ENCODE assay signal across 12 cellular contexts in the genomic region with DNA sequence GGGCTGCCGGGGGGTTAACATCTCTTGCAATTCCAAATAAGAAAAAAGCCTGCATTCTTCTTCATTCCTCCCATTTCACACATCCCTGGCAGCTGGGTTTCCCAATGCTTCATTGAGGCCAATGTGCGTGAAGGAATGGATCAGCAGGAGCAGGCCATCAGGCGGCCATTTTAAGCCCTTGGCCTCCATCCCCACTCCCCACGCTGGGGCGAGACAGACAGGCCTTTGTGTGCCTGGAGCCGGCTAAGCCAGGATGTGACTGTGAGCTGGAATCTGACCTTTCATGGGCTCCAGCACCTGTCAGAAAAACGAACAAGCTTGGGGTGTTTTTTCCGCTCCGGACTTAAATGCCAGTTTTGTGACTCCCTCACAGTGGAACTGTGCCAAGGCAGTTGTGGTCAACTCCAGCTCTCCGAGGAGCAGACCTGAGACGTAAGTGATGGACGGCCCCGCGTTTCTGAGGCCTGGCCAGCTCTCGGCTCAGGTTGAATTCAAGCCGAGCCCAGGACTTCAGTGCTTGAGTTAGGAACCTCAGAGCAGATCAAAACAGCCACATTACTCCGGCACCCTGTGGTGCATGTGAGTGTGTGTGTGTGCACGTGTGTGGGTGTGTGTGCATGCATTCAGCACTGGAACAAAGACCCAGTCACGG.
DNase-seq lines count a peak whose midpoint lies in the region; ATAC-seq lines count a peak whose summit lies in the region.
"Had no signal": no experiment of that assay in that cellular context is flagged by ENCODE, and none has a peak within 500 bp of the region (broad histone marks: within the 10 kb centered on the region; RNA-seq: fewer than 3 reads in every experiment).

No MANE protein-coding gene starts in this region.

- H3K9me3 Mint-ChIP-seq in immature natural killer cell, result peaks cover 0 to 9% (median 5%) of the 10 kb centered on the region in 6 donors

- peaks cover 4% of the 10 kb centered on the region for H3K4me1 ChIP-seq in neuron (ENCODE audit: insufficient read depth, low read length)
- H3K4me1 ChIP-seq: transverse colon had no signal

- H3K27ac Mint-ChIP-seq in immature natural killer cell, result no peak overlapping the region
- H3K27ac Mint-ChIP-seq: CD8-positive, alpha-beta T cell had no signal

- no peaks in the 10 kb centered on the region for H3K27me3 ChIP-seq in neuron (ENCODE audit: insufficient read depth, low read length)
- H3K27me3 ChIP-seq: transverse colon had no signal

- no peak for ATAC-seq in GM21786 (IDR thresholded peaks at IDR 0.05; ENCODE audit: unreplicated experiment)
- ATAC-seq: CD8-positive, alpha-beta T cell had no signal

- H3K9me3 ChIP-seq in neuron (ENCODE audit: low read length), result peaks cover 5% of the 10 kb centered on the region
- H3K9me3 ChIP-seq: transverse colon had no signal

- no peak overlapping the region for H3K4me3 ChIP-seq in neuron (ENCODE audit: low read length)
- H3K4me3 ChIP-seq: transverse colon had no signal

- H3K4me1 Mint-ChIP-seq in immature natural killer cell, result no peaks in the 10 kb centered on the region

- H3K36me3 ChIP-seq in neuron (ENCODE audit: insufficient read depth, low read length), result no peaks in the 10 kb centered on the region
- H3K36me3 ChIP-seq: transverse colon had no signal

- DNase-seq in C1 segment of cervical spinal cord (lab: John Stamatoyannopoulos, UW) (peak in 9 of 14 donors; percentile 9 to 74 (median 19)), T1000 (lab: John Stamatoyannopoulos, UW) (peak; percentile 65), fibroblast of the conjunctiva (ENCODE audit: low read depth) (peak; percentile 76), T-helper 9 cell (no peak), immature natural killer cell (no peak), NCI-H2029 treated with DMSO at 0.1 percent for 48 hours (lab: John Stamatoyannopoulos, UW) (no peak)
- DNase-seq: activated CD4-positive, alpha-beta T cell treated with anti-CD3 and anti-CD28 coated beads for 4 hours; CD8-positive, alpha-beta T cell; NCI-H446; transverse colon had no signal

- H3K27me3 Mint-ChIP-seq in immature natural killer cell (ENCODE audit: low read depth in 3 of 3), result peaks cover 2 to 5% (median 3%) of the 10 kb centered on the region in 3 donors

- H3K36me3 Mint-ChIP-seq in immature natural killer cell, result peaks cover 0 to 4% (median 0%) of the 10 kb centered on the region in 3 donors
- H3K36me3 Mint-ChIP-seq: CD8-positive, alpha-beta T cell had no signal

- H2AFZ ChIP-seq in neuron (ENCODE audit: low read depth, low read length), result peak overlapping the region; percentile 33

- H3K4me3 Mint-ChIP-seq in immature natural killer cell, result no peak overlapping the region
- H3K4me3 Mint-ChIP-seq: CD8-positive, alpha-beta T cell had no signal

Comparison
In these comparisons a context has a peak if more than half of its experiments do, and no peak if none do; other contexts are left out.
1. DNase-seq: peak in C1 segment of cervical spinal cord (9 of 14), T1000 (single experiment) and fibroblast of the conjunctiva (single experiment); none in T-helper 9 cell (single experiment), immature natural killer cell (0 of 3) and NCI-H2029 treated with DMSO at 0.1 percent for 48 hours (single experiment).